21 cellular contexts compared by ENCODE assay signal in genomic region chr12:103470664-103471063, GRCh38. TPM values are rescaled to one million over a fixed set of nuclear protein-coding genes. Genes with fewer than 3 reads are reported as not detected.
DNase-seq lines count a peak whose midpoint lies in the region; ATAC-seq, FAIRE-seq and TF ChIP-seq lines count a peak whose summit lies in the region.
"Had no signal": no experiment of that assay in that cellular context is flagged by ENCODE, and none has a peak within 500 bp of the region (broad histone marks: within the 10 kb centered on the region; RNA-seq: fewer than 3 reads in every experiment).

No MANE protein-coding gene starts in this region.

- H3K4me1 Mint-ChIP-seq in astrocyte (ENCODE audit: low read depth, unreplicated experiment), result no peaks in the 10 kb centered on the region
- H3K4me1 Mint-ChIP-seq: endodermal cell had no signal

- POLR2A ChIA-PET in HepG2 (lab: Yijun Ruan, JAX), result no interaction called here

- no peaks in the 10 kb centered on the region for H3K79me1 ChIP-seq in mesendoderm (ENCODE audit: low read length)

- no peaks in the 10 kb centered on the region for H3K36me3 Mint-ChIP-seq in astrocyte (ENCODE audit: low read depth, unreplicated experiment)
- H3K36me3 Mint-ChIP-seq: CD8-positive, alpha-beta T cell; T-cell had no signal

- H2BK5ac ChIP-seq in mesendoderm (ENCODE audit: low read length), result no peak overlapping the region

- TF ChIP-seq EP300 in HepG2 (IDR thresholded peaks at IDR 0.05; ENCODE audit: low read depth in 2 of 2, low read length in 2 of 2), result no peak
- TF ChIP-seq EP300 in HepG2 (CRISPR knock-in tag; IDR thresholded peaks at IDR 0.05; ENCODE audit: borderline replicate concordance), result no peak

- H3K27me3 ChIP-seq in astrocyte (ENCODE audit: insufficient read depth, low read length), result no peaks in the 10 kb centered on the region
- H3K27me3 ChIP-seq in mesendoderm (ENCODE audit: insufficient read depth, low read length, poor library complexity), result no peaks in the 10 kb centered on the region
- H3K27me3 ChIP-seq in HepG2 (ENCODE audit: control insufficient read depth in 1 of 2, insufficient read depth in 2 of 2, low read length in 2 of 2), result no peaks in the 10 kb centered on the region
- H3K27me3 ChIP-seq: upper lobe of left lung had no signal

- no peak overlapping the region for H4K5ac ChIP-seq in mesendoderm (ENCODE audit: low read length)

- H2AK5ac ChIP-seq in mesendoderm (ENCODE audit: low read length), result no peak overlapping the region

- H3K4me3 ChIP-seq in astrocyte (ENCODE audit: insufficient read depth, low read depth, low read length), result no peak overlapping the region
- no peak overlapping the region for H3K4me3 ChIP-seq in mesendoderm (ENCODE audit: low read length)
- H3K4me3 ChIP-seq in HepG2 (replicated peaks in 1 of 3; ENCODE audit: insufficient read depth in 1 of 3, low read depth in 2 of 3, low read length in 3 of 3), result no peak overlapping the region
- H3K4me3 ChIP-seq: upper lobe of left lung had no signal

- BruUV-seq in HepG2 (replicated peaks; lab: Mats Ljungman, UMichigan), result no TSS peak

- H3K4me2 ChIP-seq in astrocyte (ENCODE audit: low read length), result no peak overlapping the region
- H3K4me2 ChIP-seq in mesendoderm (ENCODE audit: low read length), result no peak overlapping the region
- no peak overlapping the region for H3K4me2 ChIP-seq in HepG2 (ENCODE audit: low read depth, low read length)

- H3K9me3 Mint-ChIP-seq in astrocyte (ENCODE audit: unreplicated experiment), result no peaks in the 10 kb centered on the region
- H3K9me3 Mint-ChIP-seq: CD8-positive, alpha-beta T cell; endodermal cell; T-cell had no signal

- H3K27ac ChIP-seq in astrocyte (ENCODE audit: low read depth, low read length) (no peak overlapping the region), mesendoderm (ENCODE audit: low read depth, low read length) (no peak overlapping the region), HepG2 (ENCODE audit: extremely low read length, insufficient read depth, low read length) (no peak overlapping the region)
- H3K27ac ChIP-seq: upper lobe of left lung had no signal

- H2BK120ac ChIP-seq in mesendoderm (ENCODE audit: low read depth, low read length), result no peak overlapping the region

- H3K9me3 ChIP-seq in astrocyte (ENCODE audit: insufficient read depth, low read depth, low read length) (no peaks in the 10 kb centered on the region), HepG2 (ENCODE audit: low read length) (no peaks in the 10 kb centered on the region)
- H3K9me3 ChIP-seq: upper lobe of left lung had no signal

- TF ChIP-seq RAD21 in HepG2 (CRISPR knock-in tag; IDR thresholded peaks at IDR 0.05), result no peak

- TF ChIP-seq CTCF in astrocyte (IDR thresholded peaks at IDR 0.05; ENCODE audit: insufficient read depth, low read depth, low read length) (no peak), HepG2 (CRISPR knock-in tag; IDR thresholded peaks at IDR 0.05) (no peak)

- CTCF ChIA-PET in HepG2 (lab: Yijun Ruan, JAX; ENCODE audit: low intra/inter-chr PET ratio, low total read pairs), result no interaction called here

- H3K9ac ChIP-seq in astrocyte (ENCODE audit: low read length) (no peak overlapping the region), mesendoderm (ENCODE audit: low read length) (no peak overlapping the region), HepG2 (ENCODE audit: insufficient read depth, low read depth, low read length) (no peak overlapping the region)

- no peak overlapping the region for H3K56ac ChIP-seq in mesendoderm (ENCODE audit: low read length)

- H2AFZ ChIP-seq in astrocyte (ENCODE audit: low read depth, low read length), result no peak overlapping the region
- no peak overlapping the region for H2AFZ ChIP-seq in HepG2 (ENCODE audit: low read length)

- no peak overlapping the region for H3K27ac Mint-ChIP-seq in astrocyte (ENCODE audit: unreplicated experiment)
- H3K27ac Mint-ChIP-seq: CD8-positive, alpha-beta T cell; endodermal cell; HFFc6; T-cell had no signal

- in situ Hi-C loops in KBM-7 (cut with MboI; ENCODE audit: low pct_unique_long_range_greater_than_20kb, low sequenced_read_pairs), result no loop called here
- in situ Hi-C loops in HepG2 (cut with HindIII; ENCODE audit: extremely low pct_ligation_motif_present, low pct_unique_long_range_greater_than_20kb), result no loop called here

- no peak overlapping the region for H3K18ac ChIP-seq in mesendoderm (ENCODE audit: low read length)

- H3K4me1 ChIP-seq in astrocyte (ENCODE audit: insufficient read depth, low read length), result no peaks in the 10 kb centered on the region
- H3K4me1 ChIP-seq in mesendoderm (ENCODE audit: control insufficient read depth, low read depth, low read length), result no peaks in the 10 kb centered on the region
- peaks cover 13% of the 10 kb centered on the region for H3K4me1 ChIP-seq in HepG2 (ENCODE audit: insufficient read depth, low read length)
- H3K4me1 ChIP-seq: upper lobe of left lung had no signal

- H3K36me3 ChIP-seq in astrocyte (ENCODE audit: insufficient read depth, low read length) (no peaks in the 10 kb centered on the region), mesendoderm (ENCODE audit: control insufficient read depth, insufficient read depth, low read length) (no peaks in the 10 kb centered on the region), HepG2 (replicated peaks in 1 of 2; ENCODE audit: control insufficient read depth in 1 of 2, insufficient read depth in 2 of 2, low read length in 2 of 2) (no peaks in the 10 kb centered on the region)
- H3K36me3 ChIP-seq: upper lobe of left lung had no signal

- no peak overlapping the region for H3K23ac ChIP-seq in mesendoderm (ENCODE audit: low read length)

- H3K4me3 Mint-ChIP-seq in astrocyte (ENCODE audit: unreplicated experiment), result no peak overlapping the region
- H3K4me3 Mint-ChIP-seq: CD8-positive, alpha-beta T cell; endodermal cell; HFFc6; T-cell had no signal

- intact Hi-C loops in HepG2 (cut with micrococcal nuclease; ENCODE audit: unreplicated experiment), result no loop called here

- ATAC-seq in GM21528 (IDR thresholded peaks at IDR 0.05; ENCODE audit: low FRiP score, unreplicated experiment) (no peak), HepG2 (no peak)
- ATAC-seq: CD8-positive, alpha-beta T cell; T-cell had no signal

- no peak overlapping the region for H4K8ac ChIP-seq in mesendoderm (ENCODE audit: low read depth, low read length)

- H2BK15ac ChIP-seq in mesendoderm (replicated peaks; ENCODE audit: low read depth), result no peak overlapping the region

- no peaks in the 10 kb centered on the region for H4K20me1 ChIP-seq in astrocyte (ENCODE audit: insufficient read depth, low read length)
- H4K20me1 ChIP-seq in HepG2 (ENCODE audit: insufficient read depth, low read length), result no peaks in the 10 kb centered on the region

- no peak for TF ChIP-seq POLR2A in HepG2 (IDR thresholded peaks at IDR 0.05; ENCODE audit: insufficient read depth in 1 of 2, low read depth in 2 of 2, low read length in 2 of 2)

- H3K4ac ChIP-seq in mesendoderm (ENCODE audit: low read depth, low read length), result no peak overlapping the region

- no peaks in the 10 kb centered on the region for H3K79me2 ChIP-seq in astrocyte (ENCODE audit: insufficient read depth, low read length)
- H3K79me2 ChIP-seq in mesendoderm (ENCODE audit: control insufficient read depth, insufficient read depth, low read length), result no peaks in the 10 kb centered on the region
- no peaks in the 10 kb centered on the region for H3K79me2 ChIP-seq in HepG2 (ENCODE audit: insufficient read depth, low read length)

- peaks cover 2% of the 10 kb centered on the region for H3K27me3 Mint-ChIP-seq in astrocyte (ENCODE audit: low read depth, unreplicated experiment)
- H3K27me3 Mint-ChIP-seq: T-cell had no signal

- DNase-seq in EL (peak; percentile 2), KBM-7 (peak; percentile 49), astrocyte (ENCODE audit: low read depth) (peak; percentile 3), mesendoderm (peak; percentile 7), HPDE6-E6E7 (ENCODE audit: extremely low spot score) (no peak), HepG2 (ENCODE audit: low spot score) (no peak)
- DNase-seq: activated gamma-delta T cell treated with Interleukin-2 at 50 U/mL for 16 hours; anterior cingulate cortex; CD8-positive, alpha-beta T cell; DMS79; endodermal cell; foreskin fibroblast; HFFc6; NCI-H1694; NCI-H82; RPMI8226; stimulated activated naive CD4-positive, alpha-beta T cell; T-cell; upper lobe of left lung had no signal

- no peak for FAIRE-seq in astrocyte (lab: Jason Lieb, UNC)
- FAIRE-seq in HepG2 (lab: Jason Lieb, UNC), result no peak

TF ChIP-seq in HepG2, 621 proteins besides CTCF, POLR2A, EP300 and RAD21 (continues in another document):
- no peak for TF ChIP-seq ZNF780A (CRISPR knock-in tag; IDR thresholded peaks at IDR 0.05)
- no peak for TF ChIP-seq LCORL (IDR thresholded peaks at IDR 0.05)
- no peak for TF ChIP-seq LCORL (CRISPR knock-in tag; IDR thresholded peaks at IDR 0.05)

RNA-seq across cellular contexts. Expression of gene C12orf42, which starts 25.1 kb away (rescaled TPM):
- total RNA-seq in astrocyte (not detected in 2 replicates), HepG2 (2016; rRNA removed; fragmentation: Illumina TruSeq; extraction: Trizol) (not detected in 2 replicates)
- not detected for polyA plus RNA-seq in mesendoderm (2013, experiment 1 of 2)
- polyA plus RNA-seq in mesendoderm (2013, experiment 2 of 2), result 0.04 TPM
- total RNA-seq in HepG2 (2016; cell fraction: cytosol; rRNA removed; fragmentation: Illumina TruSeq; extraction: Trizol; ENCODE audit: low read depth), result not detected in 2 replicates
- not detected in 2 replicates for total RNA-seq in HepG2 (2016; cell fraction: insoluble cytoplasmic fraction; rRNA removed; fragmentation: Illumina TruSeq; extraction: Trizol)
- total RNA-seq in HepG2 (2016; cell fraction: membrane; rRNA removed; fragmentation: Illumina TruSeq; extraction: Trizol), result not detected in 2 replicates
- total RNA-seq in HepG2 (2016; cell fraction: nucleus; rRNA removed; fragmentation: Illumina TruSeq; extraction: Trizol), result not detected in 2 replicates
- not detected in 2 replicates for polyA plus RNA-seq in HepG2 (2011; rRNA removed)
- not detected in 2 replicates for polyA plus RNA-seq in HepG2 (2011; cell fraction: cytosol; rRNA removed)
- not detected in 2 replicates for polyA plus RNA-seq in HepG2 (2011; cell fraction: nucleus; rRNA removed)
- polyA plus RNA-seq in HepG2 (2012), result not detected in 2 replicates
- polyA plus RNA-seq in HepG2 (2016; cell fraction: cytosol; fragmentation: Illumina TruSeq; extraction: Trizol; ENCODE audit: low read depth), result not detected in 2 replicates
- not detected in 2 replicates for polyA plus RNA-seq in HepG2 (2016; cell fraction: insoluble cytoplasmic fraction; fragmentation: Illumina TruSeq; extraction: Trizol; ENCODE audit: low read depth)
- polyA plus RNA-seq in HepG2 (2016; cell fraction: membrane; fragmentation: Illumina TruSeq; extraction: Trizol; ENCODE audit: low read depth), result not detected in 2 replicates
- not detected in 2 replicates for polyA plus RNA-seq in HepG2 (2016; cell fraction: nucleus; fragmentation: Illumina TruSeq; extraction: Trizol; ENCODE audit: insufficient read depth, low read depth)
- polyA minus RNA-seq in HepG2 (2011; rRNA and poly(A)+ RNA removed; ENCODE audit: low replicate concordance), result not detected in 2 replicates
- not detected in 2 replicates for polyA minus RNA-seq in HepG2 (2011; cell fraction: cytosol; rRNA and poly(A)+ RNA removed)
- not detected in 2 replicates for polyA minus RNA-seq in HepG2 (2011; cell fraction: nucleus; rRNA and poly(A)+ RNA removed)
- total RNA-seq: endodermal cell, HFFc6, HT-29, upper lobe of left lung had no signal

Comparison
In these comparisons a context has a peak if more than half of its experiments do, and no peak if none do; other contexts are left out.
1. DNase-seq: peak in EL (single experiment), KBM-7 (single experiment), astrocyte (single experiment) and mesendoderm (single experiment); none in HPDE6-E6E7 (single experiment) and HepG2 (single experiment).